ENCODE assay signal across 19 cellular contexts in genomic region chr9:105864248-105864898, GRCh38.
"Had no signal": no experiment of that assay in that cellular context is flagged by ENCODE, and none has a peak within 500 bp of the region (broad histone marks: within the 10 kb centered on the region; RNA-seq: fewer than 3 reads in every experiment).

No MANE protein-coding gene starts in this region.

- H3K9me3 ChIP-seq: ascending aorta, left lung, ovary, thyroid gland, vagina had no signal

- H3K36me3 ChIP-seq: ascending aorta, left lung, ovary, thyroid gland, vagina, WERI-Rb-1 had no signal

- DNase-seq: activated CD4-positive, alpha-beta T cell treated with anti-CD3 and anti-CD28 coated beads, Interleukin-2, amount 10 ng/mL, durations not matched to agents 24 days and 14 days; activated CD8-positive, alpha-beta memory T cell treated with anti-CD3 and anti-CD28 coated beads for 24 hours; activated naive CD4-positive, alpha-beta T cell treated with Interleukin-2 at 50 U/mL for 16 hours; activated naive CD8-positive, alpha-beta T cell treated with anti-CD3 and anti-CD28 coated beads, Interleukin-2, amount 50 U/mL, for 24 hours; central memory CD4-positive, alpha-beta T cell; effector memory CD8-positive, alpha-beta T cell; foreskin fibroblast; head of caudate nucleus; left lung; mesendoderm; nephron progenitor cell; ovary; stimulated activated CD4-positive, alpha-beta T cell treated with anti-CD3 and anti-CD28 coated beads, Interleukin-4, amount 100 ng/mL, for 1 hour; T-cell; T1000; thyroid gland had no signal

- H3K27me3 ChIP-seq: ascending aorta, left lung, ovary, thyroid gland, vagina had no signal

- ATAC-seq: activated naive CD8-positive, alpha-beta T cell treated with anti-CD3 and anti-CD28 coated beads, Interleukin-2, amount 50 U/mL, for 24 hours; effector memory CD8-positive, alpha-beta T cell; left lung; T-cell had no signal

- H3K4me1 ChIP-seq: ascending aorta, left lung, thyroid gland, vagina had no signal

- H3K4me3 ChIP-seq: ascending aorta, left lung, ovary, thyroid gland, vagina had no signal

- H3K27ac ChIP-seq: ascending aorta, left lung, ovary, thyroid gland, vagina, WERI-Rb-1 had no signal
